ENCODE assay signal across 25 cellular contexts in genomic region chr4:31187979-31188378, GRCh38.
"Had no signal": no experiment of that assay in that cellular context is flagged by ENCODE, and none has a peak within 500 bp of the region (broad histone marks: within the 10 kb centered on the region; RNA-seq: fewer than 3 reads in every experiment).

No MANE protein-coding gene starts in this region.

- H3K27me3 Mint-ChIP-seq: activated CD4-positive, alpha-beta T cell treated with anti-CD3 and anti-CD28 coated beads, Interleukin-2, amount 10 ng/mL, durations not matched to agents 24 days and 14 days; activated CD8-positive, alpha-beta T cell treated with anti-CD3 and anti-CD28 coated beads for 36 hours; activated T-cell treated with anti-CD3 and anti-CD28 coated beads, Interleukin-2, amount 50 U/mL, for 24 hours; brain; memory B cell; naive thymus-derived CD8-positive, alpha-beta T cell; stimulated activated memory B cell treated with anti-CD40 and anti-IgM and Interleukin-4, amounts not matched to agents 10 μg/mL and 1 μg/mL and 100 μg/mL, for 72 hours had no signal

- H3K4me3 Mint-ChIP-seq: activated CD4-positive, alpha-beta T cell treated with anti-CD3 and anti-CD28 coated beads, Interleukin-2, amount 10 ng/mL, durations not matched to agents 24 days and 14 days; activated CD8-positive, alpha-beta T cell treated with anti-CD3 and anti-CD28 coated beads for 36 hours; activated naive CD4-positive, alpha-beta T cell treated with anti-CD3 and anti-CD28 coated beads for 36 hours; activated T-cell treated with anti-CD3 and anti-CD28 coated beads, Interleukin-2, amount 50 U/mL, for 24 hours; brain; endodermal cell; immature natural killer cell; memory B cell; naive thymus-derived CD8-positive, alpha-beta T cell; stimulated activated memory B cell treated with anti-CD40 and anti-IgM and Interleukin-4, amounts not matched to agents 10 μg/mL and 1 μg/mL and 100 μg/mL, for 72 hours had no signal

- H3K9me3 ChIP-seq: neutrophil, sigmoid colon, thoracic aorta had no signal

- ATAC-seq: activated CD8-positive, alpha-beta T cell treated with anti-CD3 and anti-CD28 coated beads for 36 hours; gastroesophageal sphincter; heart left ventricle; left ventricle myocardium superior; naive thymus-derived CD8-positive, alpha-beta T cell; stimulated activated memory B cell treated with anti-CD40 and anti-IgM and Interleukin-4, amounts not matched to agents 10 μg/mL and 1 μg/mL and 100 μg/mL, for 72 hours had no signal

- H3K27ac ChIP-seq: dorsolateral prefrontal cortex, gastroesophageal sphincter, heart left ventricle, neutrophil, sigmoid colon, thoracic aorta, upper lobe of left lung had no signal

- DNase-seq: activated CD4-positive, alpha-beta T cell treated with anti-CD3 and anti-CD28 coated beads, Interleukin-2, amount 10 ng/mL, durations not matched to agents 24 days and 14 days; activated CD8-positive, alpha-beta T cell treated with anti-CD3 and anti-CD28 coated beads for 36 hours; activated naive CD4-positive, alpha-beta T cell treated with anti-CD3 and anti-CD28 coated beads for 36 hours; activated T-cell treated with anti-CD3 and anti-CD28 coated beads, Interleukin-2, amount 50 U/mL, for 24 hours; anterior cingulate cortex; caudate nucleus; dorsolateral prefrontal cortex; endodermal cell; erythroblast; heart left ventricle; immature natural killer cell; kidney glomerular epithelial cell; left ventricle myocardium superior; naive thymus-derived CD8-positive, alpha-beta T cell; sigmoid colon; stimulated activated CD4-positive, alpha-beta T cell treated with anti-CD3 and anti-CD28 coated beads, Interleukin-4, amount 100 ng/mL, for 24 hours; T-helper 9 cell; upper lobe of left lung had no signal

- H3K27me3 ChIP-seq: dorsolateral prefrontal cortex, gastroesophageal sphincter, heart left ventricle, neutrophil, sigmoid colon, upper lobe of left lung had no signal

- H3K4me1 Mint-ChIP-seq: activated CD4-positive, alpha-beta T cell treated with anti-CD3 and anti-CD28 coated beads, Interleukin-2, amount 10 ng/mL, durations not matched to agents 24 days and 14 days; endodermal cell; immature natural killer cell; memory B cell; naive thymus-derived CD8-positive, alpha-beta T cell; stimulated activated memory B cell treated with anti-CD40 and anti-IgM and Interleukin-4, amounts not matched to agents 10 μg/mL and 1 μg/mL and 100 μg/mL, for 72 hours had no signal

- H3K36me3 ChIP-seq: gastroesophageal sphincter, heart left ventricle, neutrophil, sigmoid colon, thoracic aorta, upper lobe of left lung had no signal

- H3K36me3 Mint-ChIP-seq: brain; memory B cell; stimulated activated memory B cell treated with anti-CD40 and anti-IgM and Interleukin-4, amounts not matched to agents 10 μg/mL and 1 μg/mL and 100 μg/mL, for 72 hours had no signal

- H3K4me3 ChIP-seq: dorsolateral prefrontal cortex, gastroesophageal sphincter, heart left ventricle, sigmoid colon, thoracic aorta, upper lobe of left lung had no signal

- H3K27ac Mint-ChIP-seq: activated CD4-positive, alpha-beta T cell treated with anti-CD3 and anti-CD28 coated beads, Interleukin-2, amount 10 ng/mL, durations not matched to agents 24 days and 14 days; activated CD8-positive, alpha-beta T cell treated with anti-CD3 and anti-CD28 coated beads for 36 hours; activated naive CD4-positive, alpha-beta T cell treated with anti-CD3 and anti-CD28 coated beads for 36 hours; activated T-cell treated with anti-CD3 and anti-CD28 coated beads, Interleukin-2, amount 50 U/mL, for 24 hours; activated T-helper 2 cell treated with anti-CD3 and anti-CD28 coated beads, Interferon-gamma antibody, Interleukin-2, Interleukin-4, amounts not matched to agents 10 μg/mL and 5 μg/mL and 100 μg/mL, durations not matched to agents 14 hours and 24 hours and 36 hours; brain; endodermal cell; immature natural killer cell; memory B cell; naive thymus-derived CD8-positive, alpha-beta T cell; stimulated activated memory B cell treated with anti-CD40 and anti-IgM and Interleukin-4, amounts not matched to agents 10 μg/mL and 1 μg/mL and 100 μg/mL, for 72 hours had no signal

- H3K4me1 ChIP-seq: gastroesophageal sphincter, sigmoid colon, upper lobe of left lung had no signal
